ENCODE assay signal across 20 cellular contexts in genomic region chr2:26591619-26592505, GRCh38. TPM values are rescaled to one million over a fixed set of nuclear protein-coding genes. Genes with fewer than 3 reads are reported as not detected.
DNase-seq lines count a peak whose midpoint lies in the region; ATAC-seq lines count a peak whose summit lies in the region.
"Had no signal": no experiment of that assay in that cellular context is flagged by ENCODE, and none has a peak within 500 bp of the region (broad histone marks: within the 10 kb centered on the region; RNA-seq: fewer than 3 reads in every experiment).

No MANE protein-coding gene starts in this region.

- H3K4me2 ChIP-seq in BLaER1 treated with 17β-estradiol and CSF1 and Interleukin-3, amounts not matched to agents 10 nM and 100 nM = peak overlapping the region; percentile 47 to 82 (median 73)

- no peak overlapping the region for H3K4me3 Mint-ChIP-seq in activated T-cell treated with anti-CD3 and anti-CD28 coated beads, Interleukin-2, amount 50 U/mL, for 72 hours
- H3K4me3 Mint-ChIP-seq: neural crest cell had no signal

- no peaks in the 10 kb centered on the region for H3K36me3 ChIP-seq in BLaER1 treated with 17β-estradiol and CSF1 and Interleukin-3, amounts not matched to agents 10 nM and 100 nM
- H3K36me3 ChIP-seq: breast epithelium, heart right ventricle had no signal

- peak overlapping the region in 6 of 11 experiments; percentile 36 to 81 (median 74); a peak in 11 of 22 replicates for H3K27ac ChIP-seq in BLaER1 treated with 17β-estradiol and CSF1 and Interleukin-3, amounts not matched to agents 10 nM and 100 nM
- H3K27ac ChIP-seq: 22Rv1, breast epithelium, C4-2B, heart right ventricle had no signal

- H3K4me1 Mint-ChIP-seq in activated T-cell treated with anti-CD3 and anti-CD28 coated beads, Interleukin-2, amount 50 U/mL, for 72 hours (ENCODE audit: low read depth) = peaks cover 26% of the 10 kb centered on the region

- H3K4me1 ChIP-seq in BLaER1 treated with 17β-estradiol and CSF1 and Interleukin-3, amounts not matched to agents 10 nM and 100 nM = peaks cover 9 to 51% (median 44%) of the 10 kb centered on the region in 10 experiments; a peak in 19 of 20 replicates
- H3K4me1 ChIP-seq: breast epithelium had no signal

- peaks cover 42% of the 10 kb centered on the region for H3K27me3 Mint-ChIP-seq in activated T-cell treated with anti-CD3 and anti-CD28 coated beads, Interleukin-2, amount 50 U/mL, for 72 hours (ENCODE audit: low read depth)

- ATAC-seq in activated T-cell treated with anti-CD3 and anti-CD28 coated beads, Interleukin-2, amount 50 U/mL, for 72 hours (replicated peaks in 1 of 2) = peak; percentile 77 to 79
- ATAC-seq in HG02840 (IDR thresholded peaks at IDR 0.05; ENCODE audit: low FRiP score, unreplicated experiment) = no peak
- ATAC-seq: heart right ventricle had no signal

- DNase-seq in NK-92 treated with Interleukin-12 subunit alpha and Interleukin-12 subunit beta, amount 100 ng/mL, for 24 hours (lab: John Stamatoyannopoulos, UW) = peak; percentile 21
- DNase-seq in NK-92 (lab: John Stamatoyannopoulos, UW; ENCODE audit: unreplicated experiment) (no peak), posterior vena cava (ENCODE audit: low spot score) (peak; percentile 78), NCI-H748 (lab: John Stamatoyannopoulos, UW; ENCODE audit: unreplicated experiment) (no peak), anterior cingulate cortex (lab: John Stamatoyannopoulos, UW) (no peak)
- peak in 1 of 2 donors; percentile 13 for DNase-seq in activated T-cell treated with anti-CD3 and anti-CD28 coated beads, Interleukin-2, amount 50 U/mL, for 72 hours
- DNase-seq: activated naive CD4-positive, alpha-beta T cell treated with anti-CD3 and anti-CD28 coated beads, Interleukin-2, amount 50 U/mL, for 16 hours; DMS153; heart right ventricle; IMR-90; mesenchymal stem cell; stimulated activated CD4-positive, alpha-beta T cell treated with anti-CD3 and anti-CD28 coated beads, Interleukin-1b, Interleukin-23, amount 100 ng/mL, for 48 hours had no signal

- intact Hi-C loops in posterior vena cava (cut with DNase I) = loop anchor here in 1 of 2 donors (1.0 kb wide), 1 partner anchor 26 kb away; no protein-coding TSS in a partner anchor

- H3K36me3 Mint-ChIP-seq in activated T-cell treated with anti-CD3 and anti-CD28 coated beads, Interleukin-2, amount 50 U/mL, for 72 hours (ENCODE audit: insufficient read depth in 2 of 2) = no peaks in the 10 kb centered on the region

- H4K20me1 ChIP-seq in BLaER1 treated with 17β-estradiol and CSF1 and Interleukin-3, amounts not matched to agents 10 nM and 100 nM = no peaks in the 10 kb centered on the region

- H3K27ac Mint-ChIP-seq in activated T-cell treated with anti-CD3 and anti-CD28 coated beads, Interleukin-2, amount 50 U/mL, for 72 hours = no peak overlapping the region

- peak overlapping the region in 4 of 11 experiments; percentile 36 to 65 (median 52); a peak in 7 of 22 replicates for H3K9ac ChIP-seq in BLaER1 treated with 17β-estradiol and CSF1 and Interleukin-3, amounts not matched to agents 10 nM and 100 nM

- H3K4me3 ChIP-seq in BLaER1 treated with 17β-estradiol and CSF1 and Interleukin-3, amounts not matched to agents 10 nM and 100 nM = no peak overlapping the region
- H3K4me3 ChIP-seq: breast epithelium, heart right ventricle had no signal

- no peaks in the 10 kb centered on the region for H3K27me3 ChIP-seq in BLaER1 treated with 17β-estradiol and CSF1 and Interleukin-3, amounts not matched to agents 10 nM and 100 nM

- H3K9me3 Mint-ChIP-seq in activated T-cell treated with anti-CD3 and anti-CD28 coated beads, Interleukin-2, amount 50 U/mL, for 72 hours = no peaks in the 10 kb centered on the region
- H3K9me3 Mint-ChIP-seq: neural crest cell had no signal

- peaks cover 0 to 7% (median 0%) of the 10 kb centered on the region in 11 experiments; a peak in 3 of 22 replicates for H3K9me3 ChIP-seq in BLaER1 treated with 17β-estradiol and CSF1 and Interleukin-3, amounts not matched to agents 10 nM and 100 nM (replicated peaks in 1 of 11)
- H3K9me3 ChIP-seq: breast epithelium had no signal

RNA-seq across cellular contexts. Expression of gene CIB4, which starts 49.3 kb away (rescaled TPM):
- not detected for total RNA-seq in activated T-cell treated with anti-CD3 and anti-CD28 coated beads, Interleukin-2, amount 50 U/mL, for 72 hours
- not detected for total RNA-seq in posterior vena cava
- total RNA-seq: activated CD8-positive, alpha-beta memory T cell treated with anti-CD3 and anti-CD28 coated beads for 36 hours; breast epithelium; heart right ventricle; IMR-90; neural crest cell; RPMI7951 had no signal

Comparison
In these comparisons a context has a peak if more than half of its experiments do, and no peak if none do; other contexts are left out.
1. DNase-seq: peak in NK-92 treated with Interleukin-12 subunit alpha and Interleukin-12 subunit beta, amount 100 ng/mL, for 24 hours (single experiment) and posterior vena cava (single experiment); none in NK-92 (single experiment), NCI-H748 (single experiment) and anterior cingulate cortex (0 of 58).